In the genomic region with DNA sequence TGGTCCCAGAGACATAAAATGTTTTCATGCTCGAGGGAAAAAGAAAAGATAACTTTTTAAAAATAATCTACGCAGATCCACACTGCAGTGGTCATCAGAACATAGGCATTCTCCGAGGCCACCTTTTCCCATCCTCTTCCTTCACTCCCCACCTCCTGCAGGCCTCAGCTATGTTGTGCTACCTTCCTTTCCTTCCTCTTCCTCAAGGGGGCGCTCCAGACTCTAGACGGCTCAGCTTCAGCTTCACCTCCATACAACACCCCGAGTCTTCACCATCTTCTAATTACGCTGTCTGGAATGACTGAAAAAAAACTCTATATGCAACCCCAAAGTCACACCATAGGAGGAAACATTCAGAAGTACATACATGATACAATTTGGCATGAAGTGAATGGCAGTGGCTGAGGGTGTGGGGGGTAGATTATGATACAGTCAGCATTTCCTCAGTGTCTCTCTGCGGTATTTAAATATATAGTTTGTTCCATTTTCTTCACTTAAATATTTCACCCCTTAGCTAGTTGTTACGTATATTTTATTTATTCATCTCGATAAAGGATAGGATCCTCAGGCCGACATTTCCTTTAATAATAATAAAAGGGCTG, we compare ENCODE assay signal across 8 cellular contexts.
DNase-seq lines count a peak whose midpoint lies in the region; FAIRE-seq and TF ChIP-seq lines count a peak whose summit lies in the region.

No MANE protein-coding gene starts in this region.

- H3K27ac Mint-ChIP-seq in T-helper 2 cell treated with Interferon-gamma antibody and Interleukin-4, amounts not matched to agents 5 μg/mL and 100 μg/mL, for 36 hours, result no peak overlapping the region

- no peaks in the 10 kb centered on the region for H3K9me3 Mint-ChIP-seq in T-helper 2 cell treated with Interferon-gamma antibody and Interleukin-4, amounts not matched to agents 5 μg/mL and 100 μg/mL, for 36 hours

- no peak overlapping the region for H3K9ac ChIP-seq in kidney (ENCODE audit: low read length in 2 of 2)

- H3K36me3 ChIP-seq in HAP-1 (replicated peaks) (no peaks in the 10 kb centered on the region), kidney (ENCODE audit: control insufficient read depth in 1 of 2, insufficient read depth in 2 of 2, low read length in 2 of 2) (no peaks in the 10 kb centered on the region)

- intact Hi-C loops in kidney (cut with DNase I), result no loop called here

- H3K4me1 Mint-ChIP-seq in T-helper 2 cell treated with Interferon-gamma antibody and Interleukin-4, amounts not matched to agents 5 μg/mL and 100 μg/mL, for 36 hours (ENCODE audit: low read depth), result no peaks in the 10 kb centered on the region

- H3K4me1 ChIP-seq in HAP-1, result no peaks in the 10 kb centered on the region
- H3K4me1 ChIP-seq in kidney (ENCODE audit: control insufficient read depth in 1 of 2, insufficient read depth in 1 of 2, low read depth in 1 of 2, low read length in 2 of 2), result no peaks in the 10 kb centered on the region

- no peaks in the 10 kb centered on the region for H3K36me3 Mint-ChIP-seq in T-helper 2 cell treated with Interferon-gamma antibody and Interleukin-4, amounts not matched to agents 5 μg/mL and 100 μg/mL, for 36 hours (ENCODE audit: low read depth)

- no peak overlapping the region for H3K4me3 ChIP-seq in HAP-1
- no peak overlapping the region for H3K4me3 ChIP-seq in astrocyte of the cerebellum (ENCODE audit: low read depth, low read length)
- H3K4me3 ChIP-seq in kidney (ENCODE audit: low read length in 2 of 2), result no peak overlapping the region

- 0 out of 2 replicates have a peak, but pooled peaks cover 2% of the 10 kb centered on the region for H3K27me3 ChIP-seq in HAP-1 (ENCODE audit: low read depth)

- H3K27me3 Mint-ChIP-seq in T-helper 2 cell treated with Interferon-gamma antibody and Interleukin-4, amounts not matched to agents 5 μg/mL and 100 μg/mL, for 36 hours (ENCODE audit: low read depth), result no peaks in the 10 kb centered on the region

- in situ Hi-C loops in HAP-1 (cut with MboI; ENCODE audit: low sequenced_read_pairs) (no loop called here), astrocyte of the cerebellum (cut with HindIII; ENCODE audit: low sequenced_read_pairs) (loop anchor here (25.0 kb wide), 1 partner anchor 571 kb away; a partner anchor contains a TSS)

- no peak overlapping the region for H3K27ac ChIP-seq in kidney (ENCODE audit: low read depth in 2 of 2, low read length in 2 of 2)

- TF ChIP-seq CTCF in GM12872 (IDR thresholded peaks at IDR 0.05; ENCODE audit: insufficient read depth, low read depth, low read length) (peak; percentile 73), astrocyte of the cerebellum (IDR thresholded peaks at IDR 0.05; ENCODE audit: low read depth, low read length, missing control alignments) (peak; percentile 68), kidney (IDR thresholded peaks at IDR 0.05; ENCODE audit: borderline replicate concordance, extremely low read depth, insufficient read depth) (peak; percentile 70)

- no peak for FAIRE-seq in kidney (lab: Jason Lieb, UNC)

- H3K9me3 ChIP-seq in HAP-1, result no peaks in the 10 kb centered on the region
- H3K9me3 ChIP-seq in kidney (ENCODE audit: control insufficient read depth in 1 of 2, low read length in 2 of 2), result no peaks in the 10 kb centered on the region

- DNase-seq in HAP-1 (ENCODE audit: low spot score in 2 of 2) (peak; percentile 47 to 81), LoVo (ENCODE audit: low spot score) (peak; percentile 33), astrocyte of the cerebellum (ENCODE audit: low read depth) (peak; percentile 18), kidney (no peak), COLO829 (ENCODE audit: low spot score) (no peak)
- peak; percentile 25 for DNase-seq in T-helper 2 cell treated with Interferon-gamma antibody and Interleukin-4, amounts not matched to agents 5 μg/mL and 100 μg/mL, for 36 hours (ENCODE audit: low spot score)
- peak; percentile 9 to 40 (median 14) for DNase-seq in stimulated activated CD4-positive, alpha-beta T cell treated with anti-CD3 and anti-CD28 coated beads, TNF-alpha, amount 100 ng/mL, for 4 hours (ENCODE audit: low read depth in 3 of 3)

- no peak overlapping the region for H3K4me3 Mint-ChIP-seq in T-helper 2 cell treated with Interferon-gamma antibody and Interleukin-4, amounts not matched to agents 5 μg/mL and 100 μg/mL, for 36 hours

Comparison
In these comparisons a context has a peak if more than half of its experiments do, and no peak if none do; other contexts are left out.
1. DNase-seq: peak in HAP-1 (2 of 2), LoVo (single experiment), T-helper 2 cell treated with Interferon-gamma antibody and Interleukin-4, amounts not matched to agents 5 μg/mL and 100 μg/mL, for 36 hours (single experiment), astrocyte of the cerebellum (single experiment) and stimulated activated CD4-positive, alpha-beta T cell treated with anti-CD3 and anti-CD28 coated beads, TNF-alpha, amount 100 ng/mL, for 4 hours (3 of 3); none in kidney (single experiment) and COLO829 (single experiment).
2. Peak in every context shown above with its lines, with median percentiles within 50 percentile points of each other: CTCF ChIP-seq.